ENCODE assay signal across 8 cellular contexts in genomic region chrX:13005671-13006473, GRCh38. TPM values are rescaled to one million over a fixed set of nuclear protein-coding genes. Genes with fewer than 3 reads are reported as not detected.
DNase-seq lines count a peak whose midpoint lies in the region; ATAC-seq and TF ChIP-seq lines count a peak whose summit lies in the region.

No MANE protein-coding gene starts in this region.

- H3K27me3 Mint-ChIP-seq in CD4-positive, alpha-beta memory T cell, result no peaks in the 10 kb centered on the region
- no peaks in the 10 kb centered on the region for H3K27me3 Mint-ChIP-seq in activated naive CD8-positive, alpha-beta T cell treated with anti-CD3 and anti-CD28 coated beads, Interleukin-2, amount 50 U/mL, for 24 hours

- H3K4me1 Mint-ChIP-seq in CD4-positive, alpha-beta memory T cell, result peaks cover 43 to 75% (median 62%) of the 10 kb centered on the region in 4 donors
- H3K4me1 Mint-ChIP-seq in activated naive CD8-positive, alpha-beta T cell treated with anti-CD3 and anti-CD28 coated beads, Interleukin-2, amount 50 U/mL, for 24 hours, result peaks cover 78% of the 10 kb centered on the region

- no peak for DNase-seq in CD4-positive, alpha-beta memory T cell
- DNase-seq in activated naive CD8-positive, alpha-beta T cell treated with anti-CD3 and anti-CD28 coated beads, Interleukin-2, amount 50 U/mL, for 24 hours, result no peak
- DNase-seq in testis (peak; percentile 15), DMS79 treated with DMSO at 0.1 percent for 48 hours (lab: John Stamatoyannopoulos, UW) (no peak), suprapubic skin (ENCODE audit: low spot score in 2 of 2) (no peak)
- DNase-seq in activated effector memory CD4-positive, alpha-beta T cell treated with anti-CD3 and anti-CD28 coated beads, Interleukin-2, amount 50 U/mL, for 16 hours, result no peak

- TF ChIP-seq POLR2A in testis (IDR thresholded peaks at IDR 0.05) (no peak), suprapubic skin (IDR thresholded peaks at IDR 0.05) (no peak)

- H3K4me1 ChIP-seq in CD4-positive, alpha-beta memory T cell (ENCODE audit: insufficient read depth, low read length), result peaks cover 81% of the 10 kb centered on the region
- H3K4me1 ChIP-seq in testis (no peaks in the 10 kb centered on the region), suprapubic skin (peaks cover 18% of the 10 kb centered on the region)

- POLR2A ChIA-PET in CD4-positive, alpha-beta memory T cell (lab: Charles Lee; ENCODE audit: partially characterized antibody), result interaction anchor here (0.7 to 12.4 kb wide), 15 partner anchors 7 to 97 kb away, joined by 3 to 383 read pairs (median 7); partner anchors contain the start of gene TMSB4X

- H3K27ac ChIP-seq in CD4-positive, alpha-beta memory T cell (ENCODE audit: low read depth, low read length), result peak overlapping the region; percentile 50
- H3K27ac ChIP-seq in testis (no peak overlapping the region), suprapubic skin (no peak overlapping the region)

- no peaks in the 10 kb centered on the region for H3K27me3 ChIP-seq in CD4-positive, alpha-beta memory T cell (ENCODE audit: insufficient read depth, low read length)
- H3K27me3 ChIP-seq in testis (no peaks in the 10 kb centered on the region), suprapubic skin (no peaks in the 10 kb centered on the region)

- no peaks in the 10 kb centered on the region for H3K36me3 ChIP-seq in CD4-positive, alpha-beta memory T cell (ENCODE audit: insufficient read depth, low read length)
- H3K36me3 ChIP-seq in testis (ENCODE audit: low read depth, missing control alignments) (no peaks in the 10 kb centered on the region), suprapubic skin (no peaks in the 10 kb centered on the region)

- intact Hi-C loops in CD4-positive, alpha-beta memory T cell (cut with micrococcal nuclease), result loop anchor here (1.0 kb wide), 1 partner anchor 7 kb away; no protein-coding TSS in a partner anchor
- intact Hi-C loops in testis (cut with DNase I; ENCODE audit: low total_unique reads), result no loop called here

- peak; percentile 51 for ATAC-seq in GM19438 (IDR thresholded peaks at IDR 0.05; ENCODE audit: low read depth, unreplicated experiment)
- peak; percentile 61 for ATAC-seq in HG03520 (IDR thresholded peaks at IDR 0.05; ENCODE audit: unreplicated experiment)
- peak; percentile 71 for ATAC-seq in activated naive CD8-positive, alpha-beta T cell treated with anti-CD3 and anti-CD28 coated beads, Interleukin-2, amount 50 U/mL, for 24 hours

- no peaks in the 10 kb centered on the region for H3K9me3 ChIP-seq in CD4-positive, alpha-beta memory T cell (ENCODE audit: control insufficient read depth in 1 of 2, low read length in 2 of 2)
- H3K9me3 ChIP-seq in testis (no peaks in the 10 kb centered on the region), suprapubic skin (no peaks in the 10 kb centered on the region)

- TF ChIP-seq CTCF in testis (IDR thresholded peaks at IDR 0.05) (no peak), suprapubic skin (IDR thresholded peaks at IDR 0.05) (no peak)

- H3K4me3 ChIP-seq in CD4-positive, alpha-beta memory T cell (ENCODE audit: low read length in 2 of 2), result no peak overlapping the region
- no peak overlapping the region for H3K4me3 ChIP-seq in testis
- H3K4me3 ChIP-seq in suprapubic skin, result no peak overlapping the region

- WGBS in testis, 2 donors, result 42 to 50% methylated on average over 6 to 9 of the region's 9 CpGs
- WGBS in suprapubic skin, result 59% methylated on average over 9 of the region's 9 CpGs

- no peaks in the 10 kb centered on the region for H3K36me3 Mint-ChIP-seq in CD4-positive, alpha-beta memory T cell
- H3K36me3 Mint-ChIP-seq in activated naive CD8-positive, alpha-beta T cell treated with anti-CD3 and anti-CD28 coated beads, Interleukin-2, amount 50 U/mL, for 24 hours (ENCODE audit: low read depth), result no peaks in the 10 kb centered on the region

- TF ChIP-seq EP300 in suprapubic skin (IDR thresholded peaks at IDR 0.05), result no peak

- CTCF ChIA-PET in CD4-positive, alpha-beta memory T cell (lab: Charles Lee; ENCODE audit: partially characterized antibody), result interaction anchor here (1.3 to 2.2 kb wide), 4 partner anchors 25 to 59 kb away, joined by 3 to 9 read pairs (median 4); no protein-coding TSS in a partner anchor

- H3K4me3 Mint-ChIP-seq in CD4-positive, alpha-beta memory T cell, result peak overlapping the region; percentile 67 to 89 (median 77)
- peak overlapping the region; percentile 79 for H3K4me3 Mint-ChIP-seq in activated naive CD8-positive, alpha-beta T cell treated with anti-CD3 and anti-CD28 coated beads, Interleukin-2, amount 50 U/mL, for 24 hours

- peak overlapping the region; percentile 92 to 99 (median 96) for H3K27ac Mint-ChIP-seq in CD4-positive, alpha-beta memory T cell
- peak overlapping the region; percentile 99 for H3K27ac Mint-ChIP-seq in activated naive CD8-positive, alpha-beta T cell treated with anti-CD3 and anti-CD28 coated beads, Interleukin-2, amount 50 U/mL, for 24 hours

- no peaks in the 10 kb centered on the region for H3K9me3 Mint-ChIP-seq in CD4-positive, alpha-beta memory T cell
- no peaks in the 10 kb centered on the region for H3K9me3 Mint-ChIP-seq in activated naive CD8-positive, alpha-beta T cell treated with anti-CD3 and anti-CD28 coated beads, Interleukin-2, amount 50 U/mL, for 24 hours

RNA-seq across cellular contexts. Expression of gene TMSB4X, which starts 31.0 kb away (rescaled TPM):
- 1,000 to 10,000 TPM; 4,851 to 5,116 TPM for total RNA-seq in CD4-positive, alpha-beta memory T cell
- polyA plus RNA-seq in CD4-positive, alpha-beta memory T cell, result over 10,000 TPM; 27,942 to 36,115 TPM
- total RNA-seq in testis (100 to 1,000 TPM; 384 to 669 TPM), suprapubic skin (1,000 to 10,000 TPM in 3 of 4 donors, 100 to 1,000 TPM in 1; 880 to 1,466 (median 1,228) TPM)
- 1,448 TPM for polyA plus RNA-seq in testis (ENCODE audit: insufficient read depth, low read depth, low replicate concordance)

RNA-seq across cellular contexts. Expression of gene FAM9C, which starts 38.5 kb away (rescaled TPM):
- total RNA-seq in CD4-positive, alpha-beta memory T cell, result not detected
- polyA plus RNA-seq in CD4-positive, alpha-beta memory T cell, result under 1 TPM in 1 of 2 donors, not detected in 1; 0.34 TPM
- total RNA-seq in testis, result 1 to 10 TPM; 2.8 to 9.5 TPM
- 4.7 TPM for polyA plus RNA-seq in testis (ENCODE audit: insufficient read depth, low read depth, low replicate concordance)
- total RNA-seq in suprapubic skin, result not detected
